In genomic region chr16:85570213-85570734, GRCh38 we compare ENCODE assay signal across 8 cellular contexts. TPM values are rescaled to one million over a fixed set of nuclear protein-coding genes. Genes with fewer than 3 reads are reported as not detected.
DNase-seq lines count a peak whose midpoint lies in the region; ATAC-seq, FAIRE-seq and TF ChIP-seq lines count a peak whose summit lies in the region.

No MANE protein-coding gene starts in this region.

- no peak overlapping the region for H4K5ac ChIP-seq in H9 (ENCODE audit: insufficient read length, low read depth, low read length)

- H3K18ac ChIP-seq in H9 (ENCODE audit: insufficient read length, low read depth, low read length), result no peak overlapping the region

- no peak overlapping the region for H3K56ac ChIP-seq in H9 (ENCODE audit: insufficient read length, low read depth, low read length)

- ATAC-seq in GM18499 (IDR thresholded peaks at IDR 0.05; ENCODE audit: insufficient read depth, unreplicated experiment), result peak; percentile 22
- peak in 1 of 2 donors; percentile 5 for ATAC-seq in upper lobe of left lung (ENCODE audit: low FRiP score in 2 of 2)

- H2AFZ ChIP-seq in H9 (ENCODE audit: low read length) (no peak overlapping the region), OCI-LY1 (ENCODE audit: low read length) (no peak overlapping the region)

- intact Hi-C loops in kidney (cut with DNase I), result no loop called here

- no peak for TF ChIP-seq POLR2A in upper lobe of left lung (IDR thresholded peaks at IDR 0.05)

- no peaks in the 10 kb centered on the region for H3K23me2 ChIP-seq in H9 (ENCODE audit: insufficient read length, low read depth, low read length, poor library complexity, severe bottlenecking)

- no peak overlapping the region for H3K4me2 ChIP-seq in H9 (ENCODE audit: insufficient read depth, insufficient read length, low read length)
- H3K4me2 ChIP-seq in OCI-LY1 (ENCODE audit: low read length), result peak overlapping the region; percentile 62

- H4K8ac ChIP-seq in H9 (replicated peaks; ENCODE audit: insufficient read length, low read depth, low read length), result no peak overlapping the region

- H3K4ac ChIP-seq in H9 (ENCODE audit: low read depth, low read length), result no peak overlapping the region

- peaks cover 8 to 9% of the 10 kb centered on the region in 2 experiments; a peak in 4 of 5 replicates for H3K9me3 Mint-ChIP-seq in H9

- H3K27ac Mint-ChIP-seq in H9, result peak overlapping the region; percentile 83 to 98 (median 84); a peak in 3 of 7 replicates

- H3T11ph ChIP-seq in H9 (ENCODE audit: low read length), result no peak overlapping the region

- no peak for FAIRE-seq in kidney (lab: Jason Lieb, UNC)

- no peak overlapping the region for H3K14ac ChIP-seq in H9 (ENCODE audit: insufficient read depth, low read length)

- TF ChIP-seq CTCF in H9 (conservative IDR thresholded peaks at IDR 0.05) (no peak), OCI-LY1 (IDR thresholded peaks at IDR 0.05; ENCODE audit: low read length) (no peak), kidney (IDR thresholded peaks at IDR 0.05; ENCODE audit: borderline replicate concordance, extremely low read depth, insufficient read depth) (no peak), upper lobe of left lung (IDR thresholded peaks at IDR 0.05) (no peak)

- H2BK5ac ChIP-seq in H9 (ENCODE audit: insufficient read length, low read length), result no peak overlapping the region

- H3K36me3 ChIP-seq in OCI-LY1 (ENCODE audit: insufficient read depth, low read length), result peaks cover 35% of the 10 kb centered on the region
- peaks cover 0 to 2% of the 10 kb centered on the region in 2 donors for H3K36me3 ChIP-seq in kidney (ENCODE audit: control insufficient read depth in 1 of 2, insufficient read depth in 2 of 2, low read length in 2 of 2)
- H3K36me3 ChIP-seq in upper lobe of left lung, result no peaks in the 10 kb centered on the region

- DNase-seq in H9 (no peak), kidney (no peak), upper lobe of left lung (peak in 1 of 2 donors; percentile 59), caudate nucleus (lab: John Stamatoyannopoulos, UW) (no peak), MV-4-11 (lab: John Stamatoyannopoulos, UW) (no peak), NCI-H2029 (lab: John Stamatoyannopoulos, UW) (no peak)

- H4K20me1 ChIP-seq in H9 (ENCODE audit: control insufficient read depth, insufficient read depth, insufficient read length) (no peaks in the 10 kb centered on the region), OCI-LY1 (ENCODE audit: insufficient read depth, low read length) (no peaks in the 10 kb centered on the region; the same call in 1 of the 2 replicates)

- H3K36me3 Mint-ChIP-seq in H9 (ENCODE audit: insufficient read depth in 1 of 3, low read depth in 3 of 3), result peaks cover 2 to 21% (median 4%) of the 10 kb centered on the region in 3 experiments; a peak in 5 of 7 replicates

- no peak overlapping the region for H2AK5ac ChIP-seq in H9 (ENCODE audit: insufficient read length, low read length)

- peaks cover 1% of the 10 kb centered on the region; the same call in 1 of the 2 replicates for H3K27me3 Mint-ChIP-seq in H9 (ENCODE audit: low read depth)

- TF ChIP-seq EP300 in upper lobe of left lung (IDR thresholded peaks at IDR 0.05), result no peak

- WGBS in H9 (ENCODE audit: extremely low coverage, insufficient read length, low lambda C conversion rate), result no CpG with 5 or more reads among the region's 13 CpGs
- 48 to 51% methylated on average over 10 to 12 of the region's 13 CpGs for WGBS in upper lobe of left lung, 2 donors

- no peaks in the 10 kb centered on the region for H3K9me2 ChIP-seq in OCI-LY1 (ENCODE audit: low read depth, low read length)

- H3K4me3 ChIP-seq in OCI-LY1 (ENCODE audit: low read depth, low read length, poor library complexity, severe bottlenecking), result peak overlapping the region; percentile 32
- peak overlapping the region in 1 of 2 donors; percentile 3 for H3K4me3 ChIP-seq in kidney (ENCODE audit: low read length in 2 of 2)
- H3K4me3 ChIP-seq in upper lobe of left lung, result peak overlapping the region in 1 of 4 donors; percentile 14

- peaks cover 7% of the 10 kb centered on the region; the same call in 1 of the 2 replicates for H3K79me2 ChIP-seq in H9 (ENCODE audit: insufficient read depth, low read length)
- H3K79me2 ChIP-seq in OCI-LY1 (ENCODE audit: insufficient read depth, low read length), result no peaks in the 10 kb centered on the region

- peaks cover 5% of the 10 kb centered on the region; the same call in 1 of the 2 replicates for H3K4me1 ChIP-seq in H9 (ENCODE audit: insufficient read depth, low read length)
- H3K4me1 ChIP-seq in OCI-LY1 (ENCODE audit: insufficient read depth, low read length, severe bottlenecking), result peaks cover 67% of the 10 kb centered on the region
- peaks cover 76 to 78% of the 10 kb centered on the region in 2 donors for H3K4me1 ChIP-seq in kidney (ENCODE audit: control insufficient read depth in 1 of 2, insufficient read depth in 1 of 2, low read depth in 1 of 2, low read length in 2 of 2)
- H3K4me1 ChIP-seq in upper lobe of left lung, result peaks cover 87 to 100% (median 93%) of the 10 kb centered on the region in 4 donors

- H3K9ac ChIP-seq in H9 (ENCODE audit: extremely low read depth, insufficient read length, low read length) (no peak overlapping the region), OCI-LY1 (ENCODE audit: low read length) (peak overlapping the region; percentile 52), kidney (ENCODE audit: low read length in 2 of 2) (peak overlapping the region in 1 of 2 donors; percentile 17)

- peaks cover 74 to 78% of the 10 kb centered on the region in 2 experiments for H3K4me1 Mint-ChIP-seq in H9

- H3K27ac ChIP-seq in H9 (ENCODE audit: insufficient read length, low read depth, low read length) (no peak overlapping the region), OCI-LY1 (ENCODE audit: low read depth, low read length, poor library complexity, severe bottlenecking) (peak overlapping the region; percentile 85), kidney (ENCODE audit: low read depth in 2 of 2, low read length in 2 of 2) (peak overlapping the region; percentile 87 to 88), upper lobe of left lung (peak overlapping the region; percentile 64 to 74 (median 73)), caudate nucleus (ENCODE audit: low read depth, low read length) (no peak overlapping the region)

- H2BK20ac ChIP-seq in H9 (ENCODE audit: low read depth, low read length, poor library complexity, severe bottlenecking), result no peak overlapping the region

- H3K4me3 Mint-ChIP-seq in H9, result peak overlapping the region; percentile 41 to 42; a peak in 4 of 5 replicates

- H3K79me1 ChIP-seq in H9 (ENCODE audit: insufficient read depth, low read depth, low read length, poor library complexity, severe bottlenecking), result no peaks in the 10 kb centered on the region

- no peak overlapping the region for H3K23ac ChIP-seq in H9 (ENCODE audit: insufficient read length, low read depth, low read length)

- H3K9me3 ChIP-seq in H9 (ENCODE audit: control insufficient read depth, low read depth, low read length) (no peaks in the 10 kb centered on the region), OCI-LY1 (ENCODE audit: low read length) (no peaks in the 10 kb centered on the region), kidney (ENCODE audit: control insufficient read depth in 1 of 2, low read length in 2 of 2) (no peaks in the 10 kb centered on the region), upper lobe of left lung (no peaks in the 10 kb centered on the region)

- H3F3A ChIP-seq in OCI-LY1 (ENCODE audit: insufficient read depth, low read length), result peaks cover 5% of the 10 kb centered on the region; the same call in 1 of the 2 replicates

- H2BK120ac ChIP-seq in H9 (ENCODE audit: low read depth, low read length, poor library complexity, severe bottlenecking), result no peak overlapping the region

- no peak overlapping the region for H2BK15ac ChIP-seq in H9 (ENCODE audit: low read depth, low read length)

- H4K91ac ChIP-seq in H9 (ENCODE audit: insufficient read length, low read depth, low read length), result no peak overlapping the region

- H3K27me3 ChIP-seq in H9 (ENCODE audit: insufficient read depth, low read length), result no peaks in the 10 kb centered on the region
- no peaks in the 10 kb centered on the region for H3K27me3 ChIP-seq in OCI-LY1 (ENCODE audit: insufficient read depth, low read length)
- H3K27me3 ChIP-seq in upper lobe of left lung, result no peaks in the 10 kb centered on the region

- no peak overlapping the region for H2BK12ac ChIP-seq in H9 (ENCODE audit: insufficient read length, low read depth, low read length)

RNA-seq across cellular contexts. Expression of gene GSE1, which starts 42.8 kb away (rescaled TPM):
- total RNA-seq in H9 (2021) (123 and 125 TPM in 2 replicates), kidney (92.8 TPM), upper lobe of left lung (100 to 1,000 TPM in 2 of 6 donors, 10 to 100 TPM in 4; 80.2 to 332 (median 90.8) TPM)
- polyA plus RNA-seq in kidney (ENCODE audit: insufficient read depth, low read depth, low replicate concordance), result 9.5 TPM

Comparison
In these comparisons a context has a peak if more than half of its experiments do, and no peak if none do; other contexts are left out.
1. H3K27ac ChIP-seq: peak in OCI-LY1 (single experiment), kidney (2 of 2) and upper lobe of left lung (4 of 4); none in H9 (single experiment) and caudate nucleus (single experiment).